ENCODE assay signal across 10 cellular contexts in genomic region chr15:33089878-33090757, GRCh38.
DNase-seq lines count a peak whose midpoint lies in the region; ATAC-seq and TF ChIP-seq lines count a peak whose summit lies in the region.
"Had no signal": no experiment of that assay in that cellular context is flagged by ENCODE, and none has a peak within 500 bp of the region (broad histone marks: within the 10 kb centered on the region; RNA-seq: fewer than 3 reads in every experiment).

No MANE protein-coding gene starts in this region.

- no peaks in the 10 kb centered on the region for H3K27me3 ChIP-seq in aorta (ENCODE audit: control insufficient read depth in 1 of 2, insufficient read depth in 2 of 2, low read length in 1 of 2)

- H3K4me3 ChIP-seq in astrocyte of the spinal cord (ENCODE audit: low read depth, low read length) (no peak overlapping the region), aorta (ENCODE audit: low read length in 2 of 2) (no peak overlapping the region)

- H3K36me3 ChIP-seq in aorta (ENCODE audit: control insufficient read depth in 1 of 2, insufficient read depth in 2 of 2, low read length in 1 of 2) = no peaks in the 10 kb centered on the region

- 55 to 56% methylated on average over 5 of the region's 5 CpGs for WGBS in aorta, 2 donors

- no peak overlapping the region for H3K27ac ChIP-seq in aorta (ENCODE audit: low read depth in 1 of 2, low read length in 2 of 2)

- in situ Hi-C loops in astrocyte of the spinal cord (cut with HindIII; ENCODE audit: low sequenced_read_pairs) = no loop called here

- no peaks in the 10 kb centered on the region for H3K4me1 ChIP-seq in aorta (ENCODE audit: control insufficient read depth in 1 of 2, insufficient read depth in 2 of 2, low read length in 2 of 2)

- H3K9me3 ChIP-seq in aorta (ENCODE audit: control insufficient read depth, low read length) = no peaks in the 10 kb centered on the region

- DNase-seq in H4 (ENCODE audit: low spot score) = peak; percentile 94
- peak; percentile 27 for DNase-seq in NCI-H2107 (lab: John Stamatoyannopoulos, UW)
- DNase-seq in astrocyte of the spinal cord (ENCODE audit: low read depth, low spot score) = peak; percentile 75
- peak; percentile 52 for DNase-seq in non-pigmented ciliary epithelial cell (ENCODE audit: low read depth)
- no peak for DNase-seq in anterior cingulate cortex (lab: John Stamatoyannopoulos, UW)
- DNase-seq in aorta = no peak
- no peak for DNase-seq in AG20443 (ENCODE audit: low spot score)
- DNase-seq: activated CD4-positive, alpha-beta T cell treated with anti-CD3 and anti-CD28 coated beads for 48 hours; NCI-H187; stimulated activated CD4-positive, alpha-beta T cell treated with anti-CD3 and anti-CD28 coated beads, Interleukin-4, amount 100 ng/mL, for 24 hours had no signal

- no peak for ATAC-seq in aorta (ENCODE audit: low FRiP score)

- no peak for TF ChIP-seq CTCF in astrocyte of the spinal cord (IDR thresholded peaks at IDR 0.05; ENCODE audit: low read depth, low read length)

- intact Hi-C loops in aorta (cut with DNase I) = loop anchor here in 1 of 2 donors (10.0 kb wide), 2 partner anchors 165 to 605 kb away; no protein-coding TSS in a partner anchor

Comparison
In these comparisons a context has a peak if more than half of its experiments do, and no peak if none do; other contexts are left out.
1. DNase-seq: peak in H4 (single experiment), NCI-H2107 (single experiment), astrocyte of the spinal cord (single experiment) and non-pigmented ciliary epithelial cell (single experiment); none in anterior cingulate cortex (0 of 58), aorta (0 of 2) and AG20443 (single experiment).